1 cellular context compared by ENCODE assay signal in genomic region chr6:1042583-1043457, GRCh38.
TF ChIP-seq lines count a peak whose summit lies in the region.

No MANE protein-coding gene starts in this region.

TF ChIP-seq in HepG2, 621 proteins besides CTCF, POLR2A, EP300 and RAD21 (continued from another document and continues in another):
- 0 out of 2 replicates have a peak, but pooled peaks have one; percentile 33 for TF ChIP-seq ZNF276 (CRISPR knock-in tag; IDR thresholded peaks at IDR 0.05; ENCODE audit: low read depth)
- TF ChIP-seq, protein P1, sequence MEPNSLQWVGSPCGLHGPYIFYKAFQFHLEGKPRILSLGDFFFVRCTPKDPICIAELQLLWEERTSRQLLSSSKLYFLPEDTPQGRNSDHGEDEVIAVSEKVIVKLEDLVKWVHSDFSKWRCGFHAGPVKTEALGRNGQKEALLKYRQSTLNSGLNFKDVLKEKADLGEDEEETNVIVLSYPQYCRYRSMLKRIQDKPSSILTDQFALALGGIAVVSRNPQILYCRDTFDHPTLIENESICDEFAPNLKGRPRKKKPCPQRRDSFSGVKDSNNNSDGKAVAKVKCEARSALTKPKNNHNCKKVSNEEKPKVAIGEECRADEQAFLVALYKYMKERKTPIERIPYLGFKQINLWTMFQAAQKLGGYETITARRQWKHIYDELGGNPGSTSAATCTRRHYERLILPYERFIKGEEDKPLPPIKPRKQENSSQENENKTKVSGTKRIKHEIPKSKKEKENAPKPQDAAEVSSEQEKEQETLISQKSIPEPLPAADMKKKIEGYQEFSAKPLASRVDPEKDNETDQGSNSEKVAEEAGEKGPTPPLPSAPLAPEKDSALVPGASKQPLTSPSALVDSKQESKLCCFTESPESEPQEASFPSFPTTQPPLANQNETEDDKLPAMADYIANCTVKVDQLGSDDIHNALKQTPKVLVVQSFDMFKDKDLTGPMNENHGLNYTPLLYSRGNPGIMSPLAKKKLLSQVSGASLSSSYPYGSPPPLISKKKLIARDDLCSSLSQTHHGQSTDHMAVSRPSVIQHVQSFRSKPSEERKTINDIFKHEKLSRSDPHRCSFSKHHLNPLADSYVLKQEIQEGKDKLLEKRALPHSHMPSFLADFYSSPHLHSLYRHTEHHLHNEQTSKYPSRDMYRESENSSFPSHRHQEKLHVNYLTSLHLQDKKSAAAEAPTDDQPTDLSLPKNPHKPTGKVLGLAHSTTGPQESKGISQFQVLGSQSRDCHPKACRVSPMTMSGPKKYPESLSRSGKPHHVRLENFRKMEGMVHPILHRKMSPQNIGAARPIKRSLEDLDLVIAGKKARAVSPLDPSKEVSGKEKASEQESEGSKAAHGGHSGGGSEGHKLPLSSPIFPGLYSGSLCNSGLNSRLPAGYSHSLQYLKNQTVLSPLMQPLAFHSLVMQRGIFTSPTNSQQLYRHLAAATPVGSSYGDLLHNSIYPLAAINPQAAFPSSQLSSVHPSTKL (CRISPR knock-in tag; IDR thresholded peaks at IDR 0.05), result peak; percentile 57; the same call in 1 of the 2 replicates
- peak; percentile 14; the same call in 1 of the 2 replicates for TF ChIP-seq TBX2 (CRISPR knock-in tag; IDR thresholded peaks at IDR 0.05; ENCODE audit: borderline replicate concordance)
- TF ChIP-seq CBX1 (IDR thresholded peaks at IDR 0.05; ENCODE audit: low read depth), result no peak
- TF ChIP-seq SOX13 (IDR thresholded peaks at IDR 0.05), result no peak
- peak in 1 of 2 experiments; percentile 51; a peak in 1 of 4 replicates for TF ChIP-seq SOX13 (CRISPR knock-in tag; conservative IDR thresholded peaks at IDR 0.05 in 1 of 2, IDR thresholded peaks at IDR 0.05 in 1 of 2)
- TF ChIP-seq AHDC1 (CRISPR knock-in tag; IDR thresholded peaks at IDR 0.05; ENCODE audit: borderline replicate concordance), result peak; percentile 42; the same call in 1 of the 2 replicates
- no peak for TF ChIP-seq JDP2 (CRISPR knock-in tag; IDR thresholded peaks at IDR 0.05; ENCODE audit: borderline replicate concordance)
- TF ChIP-seq THRA (CRISPR knock-in tag; IDR thresholded peaks at IDR 0.05; ENCODE audit: borderline replicate concordance), result peak; percentile 24; the same call in 1 of the 2 replicates
- TF ChIP-seq ZNF326 (CRISPR knock-in tag; IDR thresholded peaks at IDR 0.05; ENCODE audit: borderline replicate concordance), result no peak
- TF ChIP-seq, protein P2, sequence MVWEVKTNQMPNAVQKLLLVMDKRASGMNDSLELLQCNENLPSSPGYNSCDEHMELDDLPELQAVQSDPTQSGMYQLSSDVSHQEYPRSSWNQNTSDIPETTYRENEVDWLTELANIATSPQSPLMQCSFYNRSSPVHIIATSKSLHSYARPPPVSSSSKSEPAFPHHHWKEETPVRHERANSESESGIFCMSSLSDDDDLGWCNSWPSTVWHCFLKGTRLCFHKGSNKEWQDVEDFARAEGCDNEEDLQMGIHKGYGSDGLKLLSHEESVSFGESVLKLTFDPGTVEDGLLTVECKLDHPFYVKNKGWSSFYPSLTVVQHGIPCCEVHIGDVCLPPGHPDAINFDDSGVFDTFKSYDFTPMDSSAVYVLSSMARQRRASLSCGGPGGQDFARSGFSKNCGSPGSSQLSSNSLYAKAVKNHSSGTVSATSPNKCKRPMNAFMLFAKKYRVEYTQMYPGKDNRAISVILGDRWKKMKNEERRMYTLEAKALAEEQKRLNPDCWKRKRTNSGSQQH (CRISPR knock-in tag; IDR thresholded peaks at IDR 0.05; ENCODE audit: low read depth), result no peak
- peak in 1 of 2 experiments; percentile 28; a peak in 1 of 4 replicates for TF ChIP-seq NR2F1 (CRISPR knock-in tag; IDR thresholded peaks at IDR 0.05)
- peak; percentile 86 for TF ChIP-seq ZNF7 (CRISPR knock-in tag; IDR thresholded peaks at IDR 0.05)
- no peak for TF ChIP-seq HMG20B (CRISPR knock-in tag; conservative IDR thresholded peaks at IDR 0.05)
- TF ChIP-seq TCF7 (IDR thresholded peaks at IDR 0.05; ENCODE audit: low read depth), result peak; percentile 22; the same call in 1 of the 2 replicates
- TF ChIP-seq RBM39 (IDR thresholded peaks at IDR 0.05; ENCODE audit: low read depth, low read length, poor library complexity, severe bottlenecking), result no peak
- TF ChIP-seq SAP130 (CRISPR knock-in tag; IDR thresholded peaks at IDR 0.05; ENCODE audit: low read depth), result no peak
- TF ChIP-seq SOX6 (IDR thresholded peaks at IDR 0.05), result no peak
- peak; percentile 50 for TF ChIP-seq SOX6 (CRISPR knock-in tag; IDR thresholded peaks at IDR 0.05)
- TF ChIP-seq ZNF292 (CRISPR knock-in tag; IDR thresholded peaks at IDR 0.05; ENCODE audit: borderline replicate concordance, low read depth), result 0 out of 2 replicates have a peak, but pooled peaks have one; percentile 32
- TF ChIP-seq ZSCAN12 (CRISPR knock-in tag; IDR thresholded peaks at IDR 0.05), result no peak
- peak; percentile 23; the same call in 1 of the 2 replicates for TF ChIP-seq HDAC1 (CRISPR knock-in tag; IDR thresholded peaks at IDR 0.05)
- TF ChIP-seq, protein P3, sequence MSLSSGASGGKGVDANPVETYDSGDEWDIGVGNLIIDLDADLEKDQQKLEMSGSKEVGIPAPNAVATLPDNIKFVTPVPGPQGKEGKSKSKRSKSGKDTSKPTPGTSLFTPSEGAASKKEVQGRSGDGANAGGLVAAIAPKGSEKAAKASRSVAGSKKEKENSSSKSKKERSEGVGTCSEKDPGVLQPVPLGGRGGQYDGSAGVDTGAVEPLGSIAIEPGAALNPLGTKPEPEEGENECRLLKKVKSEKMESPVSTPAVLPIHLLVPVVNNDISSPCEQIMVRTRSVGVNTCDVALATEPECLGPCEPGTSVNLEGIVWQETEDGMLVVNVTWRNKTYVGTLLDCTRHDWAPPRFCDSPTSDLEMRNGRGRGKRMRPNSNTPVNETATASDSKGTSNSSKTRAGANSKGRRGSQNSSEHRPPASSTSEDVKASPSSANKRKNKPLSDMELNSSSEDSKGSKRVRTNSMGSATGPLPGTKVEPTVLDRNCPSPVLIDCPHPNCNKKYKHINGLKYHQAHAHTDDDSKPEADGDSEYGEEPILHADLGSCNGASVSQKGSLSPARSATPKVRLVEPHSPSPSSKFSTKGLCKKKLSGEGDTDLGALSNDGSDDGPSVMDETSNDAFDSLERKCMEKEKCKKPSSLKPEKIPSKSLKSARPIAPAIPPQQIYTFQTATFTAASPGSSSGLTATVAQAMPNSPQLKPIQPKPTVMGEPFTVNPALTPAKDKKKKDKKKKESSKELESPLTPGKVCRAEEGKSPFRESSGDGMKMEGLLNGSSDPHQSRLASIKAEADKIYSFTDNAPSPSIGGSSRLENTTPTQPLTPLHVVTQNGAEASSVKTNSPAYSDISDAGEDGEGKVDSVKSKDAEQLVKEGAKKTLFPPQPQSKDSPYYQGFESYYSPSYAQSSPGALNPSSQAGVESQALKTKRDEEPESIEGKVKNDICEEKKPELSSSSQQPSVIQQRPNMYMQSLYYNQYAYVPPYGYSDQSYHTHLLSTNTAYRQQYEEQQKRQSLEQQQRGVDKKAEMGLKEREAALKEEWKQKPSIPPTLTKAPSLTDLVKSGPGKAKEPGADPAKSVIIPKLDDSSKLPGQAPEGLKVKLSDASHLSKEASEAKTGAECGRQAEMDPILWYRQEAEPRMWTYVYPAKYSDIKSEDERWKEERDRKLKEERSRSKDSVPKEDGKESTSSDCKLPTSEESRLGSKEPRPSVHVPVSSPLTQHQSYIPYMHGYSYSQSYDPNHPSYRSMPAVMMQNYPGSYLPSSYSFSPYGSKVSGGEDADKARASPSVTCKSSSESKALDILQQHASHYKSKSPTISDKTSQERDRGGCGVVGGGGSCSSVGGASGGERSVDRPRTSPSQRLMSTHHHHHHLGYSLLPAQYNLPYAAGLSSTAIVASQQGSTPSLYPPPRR (CRISPR knock-in tag; IDR thresholded peaks at IDR 0.05; ENCODE audit: borderline replicate concordance), result no peak
- TF ChIP-seq HNF4A (CRISPR knock-in tag; IDR thresholded peaks at IDR 0.05), result peak; percentile 89
- TF ChIP-seq HDAC6 (IDR thresholded peaks at IDR 0.05; ENCODE audit: low read depth, low read length), result no peak
- TF ChIP-seq TCF7L2 (IDR thresholded peaks at IDR 0.05; ENCODE audit: low read depth, low read length), result no peak
- peak; percentile 68 for TF ChIP-seq ELF3 (CRISPR knock-in tag; IDR thresholded peaks at IDR 0.05)
- peak; percentile 74; the same call in 1 of the 2 replicates for TF ChIP-seq HNF4G (IDR thresholded peaks at IDR 0.05; ENCODE audit: borderline replicate concordance, low read depth, low read length)
- no peak for TF ChIP-seq HNF4G (CRISPR knock-in tag; IDR thresholded peaks at IDR 0.05; ENCODE audit: borderline replicate concordance, low read depth)
- TF ChIP-seq GATAD2A (CRISPR knock-in tag; IDR thresholded peaks at IDR 0.05), result peak; percentile 44; the same call in 1 of the 2 replicates
- peak; percentile 67 for TF ChIP-seq NR2F6 (IDR thresholded peaks at IDR 0.05)
- TF ChIP-seq NR2F6 (CRISPR knock-in tag; IDR thresholded peaks at IDR 0.05), result peak; percentile 53; the same call in 1 of the 2 replicates
- TF ChIP-seq ATF5 (CRISPR knock-in tag; IDR thresholded peaks at IDR 0.05; ENCODE audit: low read depth), result no peak
- no peak for TF ChIP-seq STAG1 (CRISPR knock-in tag; IDR thresholded peaks at IDR 0.05)
- no peak for TF ChIP-seq IKZF4 (CRISPR knock-in tag; IDR thresholded peaks at IDR 0.05; ENCODE audit: borderline replicate concordance, low read depth, not compliant biosample characterization)
- TF ChIP-seq, protein P4, sequence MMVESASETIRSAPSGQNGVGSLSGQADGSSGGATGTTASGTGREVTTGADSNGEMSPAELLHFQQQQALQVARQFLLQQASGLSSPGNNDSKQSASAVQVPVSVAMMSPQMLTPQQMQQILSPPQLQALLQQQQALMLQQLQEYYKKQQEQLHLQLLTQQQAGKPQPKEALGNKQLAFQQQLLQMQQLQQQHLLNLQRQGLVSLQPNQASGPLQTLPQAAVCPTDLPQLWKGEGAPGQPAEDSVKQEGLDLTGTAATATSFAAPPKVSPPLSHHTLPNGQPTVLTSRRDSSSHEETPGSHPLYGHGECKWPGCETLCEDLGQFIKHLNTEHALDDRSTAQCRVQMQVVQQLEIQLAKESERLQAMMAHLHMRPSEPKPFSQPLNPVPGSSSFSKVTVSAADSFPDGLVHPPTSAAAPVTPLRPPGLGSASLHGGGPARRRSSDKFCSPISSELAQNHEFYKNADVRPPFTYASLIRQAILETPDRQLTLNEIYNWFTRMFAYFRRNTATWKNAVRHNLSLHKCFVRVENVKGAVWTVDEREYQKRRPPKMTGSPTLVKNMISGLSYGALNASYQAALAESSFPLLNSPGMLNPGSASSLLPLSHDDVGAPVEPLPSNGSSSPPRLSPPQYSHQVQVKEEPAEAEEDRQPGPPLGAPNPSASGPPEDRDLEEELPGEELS (CRISPR knock-in tag; IDR thresholded peaks at IDR 0.05), result no peak
- no peak for TF ChIP-seq U2AF2 (IDR thresholded peaks at IDR 0.05; ENCODE audit: low read depth, low read length)
- TF ChIP-seq NFIC (IDR thresholded peaks at IDR 0.05; ENCODE audit: low read length), result 0 out of 2 replicates have a peak, but pooled peaks have one; percentile 21
